19 cellular contexts compared by ENCODE assay signal in the genomic region with DNA sequence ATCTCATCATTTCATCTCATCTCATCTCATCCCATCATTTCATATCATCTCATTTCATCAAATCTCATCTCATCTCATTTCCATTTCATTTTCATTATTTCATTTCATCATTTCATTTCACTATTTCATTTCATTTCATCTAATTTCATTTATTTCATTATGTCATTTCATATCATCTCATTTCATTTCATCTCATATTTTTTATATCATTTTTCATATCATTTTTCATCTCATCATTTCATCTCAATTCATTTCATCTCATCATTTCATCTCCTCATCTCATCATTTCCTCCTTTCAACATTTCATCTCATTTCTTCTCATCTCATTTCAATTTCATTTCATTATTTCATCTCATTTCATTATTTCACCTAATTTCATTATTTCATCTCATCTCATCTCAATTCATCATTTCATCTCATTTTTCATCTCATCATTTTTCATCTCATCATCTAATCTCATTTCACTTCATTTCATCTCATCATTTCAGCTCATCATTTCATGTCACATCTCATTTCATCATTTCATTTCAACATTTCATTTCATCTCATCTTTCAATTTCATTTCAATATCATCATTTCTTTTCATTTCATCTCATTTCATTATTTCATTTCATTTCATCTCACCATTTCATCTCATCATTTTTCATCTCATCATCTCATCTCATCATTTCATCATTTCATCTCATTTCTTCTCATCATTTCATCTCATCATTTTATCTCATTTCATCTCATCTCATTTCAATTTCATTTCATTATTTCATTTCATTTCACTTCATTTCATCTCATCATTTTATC. TPM values are rescaled to one million over a fixed set of nuclear protein-coding genes. Genes with fewer than 3 reads are reported as not detected.
"Had no signal": no experiment of that assay in that cellular context is flagged by ENCODE, and none has a peak within 500 bp of the region (broad histone marks: within the 10 kb centered on the region; RNA-seq: fewer than 3 reads in every experiment).

No MANE protein-coding gene starts in this region.

RNA-seq across cellular contexts. Expression of a gene that starts 40.6 kb away (rescaled TPM):
- total RNA-seq: activated B cell treated with CpG ODN at 0.5 μM for 24 hours; activated CD4-positive, alpha-beta memory T cell treated with anti-CD3 and anti-CD28 coated beads for 36 hours; activated CD4-positive, alpha-beta T cell treated with anti-CD3 and anti-CD28 coated beads, Interleukin-2, amount 10 ng/mL, durations not matched to agents 24 days and 14 days; activated CD8-positive, alpha-beta memory T cell treated with anti-CD3 and anti-CD28 coated beads for 36 hours; activated CD8-positive, alpha-beta T cell treated with anti-CD3 and anti-CD28 coated beads for 36 hours; activated naive CD4-positive, alpha-beta T cell treated with anti-CD3 and anti-CD28 coated beads for 36 hours; activated naive CD4-positive, alpha-beta T cell treated with anti-CD3 and anti-CD28 coated beads, Interleukin-2, amount 50 U/mL, for 72 hours; activated naive CD8-positive, alpha-beta T cell treated with anti-CD3 and anti-CD28 coated beads for 36 hours; activated T-cell treated with anti-CD3 and anti-CD28 coated beads, Interleukin-2, amount 50 U/mL, for 4 hours; activated T-cell treated with anti-CD3 and anti-CD28 coated beads, Interleukin-2, amount 50 U/mL, for 72 hours; activated T-helper 1 cell treated with anti-CD3 and anti-CD28 coated beads, Interleukin-12 subunit alpha, Interleukin-12 subunit beta, Interleukin-2, Interleukin-4 antibody, amounts not matched to agents 30 ng/mL and 10 ng/mL and 1 ng/mL, durations not matched to agents 14 hours and 24 hours and 36 hours; activated T-helper 17 cell treated with anti-CD3 and anti-CD28 coated beads, Interleukin-2, amount 50 U/mL, for 72 hours; adrenal gland; aorta; astrocyte; body of pancreas; breast epithelium; cardiac septum; cerebellum had no signal
- polyA plus RNA-seq: adrenal gland, aorta had no signal
